ENCODE assay signal across 25 cellular contexts in genomic region chr5:1819458-1819857, GRCh38.
"Had no signal": no experiment of that assay in that cellular context is flagged by ENCODE, and none has a peak within 500 bp of the region (broad histone marks: within the 10 kb centered on the region; RNA-seq: fewer than 3 reads in every experiment).

No MANE protein-coding gene starts in this region.

- DNase-seq: activated CD4-positive, alpha-beta T cell treated with anti-CD3 and anti-CD28 coated beads for 48 hours; activated CD4-positive, alpha-beta T cell treated with anti-CD3 and anti-CD28 coated beads, Interleukin-2, amount 50 U/mL, for 48 hours; activated CD8-positive, alpha-beta memory T cell treated with anti-CD3 and anti-CD28 coated beads, Interleukin-2, amount 50 U/mL, for 48 hours; activated gamma-delta T cell treated with Interleukin-2 at 50 U/mL for 16 hours; activated naive CD4-positive, alpha-beta T cell treated with anti-CD3 and anti-CD28 coated beads, Interleukin-2, amount 50 U/mL, for 16 hours; activated naive CD8-positive, alpha-beta T cell treated with anti-CD3 and anti-CD28 coated beads, Interleukin-2, amount 50 U/mL, for 24 hours; central memory CD4-positive, alpha-beta T cell; left cardiac atrium; mammary epithelial cell; naive B cell; nephron progenitor cell; pancreas; psoas muscle; sigmoid colon; small intestine; stimulated activated CD4-positive, alpha-beta T cell treated with anti-CD3 and anti-CD28 coated beads, Interleukin-4, amount 100 ng/mL, for 4 hours; stimulated activated CD8-positive, alpha-beta memory T cell treated with anti-CD3 and anti-CD28 coated beads, Interleukin-4, amount 100 ng/mL, for 48 hours; stimulated activated naive CD4-positive, alpha-beta T cell treated with Interleukin-2 at 50 U/mL for 16 hours; T-helper 9 cell; WERI-Rb-1 had no signal

- FAIRE-seq: endothelial cell of umbilical vein, keratinocyte, pancreas, small intestine had no signal

- H3K9me3 Mint-ChIP-seq: activated naive CD8-positive, alpha-beta T cell treated with anti-CD3 and anti-CD28 coated beads, Interleukin-2, amount 50 U/mL, for 24 hours; nephron progenitor cell had no signal

- H3K27ac Mint-ChIP-seq: activated naive CD8-positive, alpha-beta T cell treated with anti-CD3 and anti-CD28 coated beads, Interleukin-2, amount 50 U/mL, for 24 hours; mesothelial cell of epicardium; nephron progenitor cell had no signal

- H3K4me3 Mint-ChIP-seq: activated naive CD8-positive, alpha-beta T cell treated with anti-CD3 and anti-CD28 coated beads, Interleukin-2, amount 50 U/mL, for 24 hours; mesothelial cell of epicardium; naive B cell; nephron progenitor cell had no signal

- ATAC-seq: activated CD4-positive, CD25-positive, alpha-beta regulatory T cell treated with anti-CD3 and anti-CD28 coated beads, Interleukin-2, amount 50 U/mL, for 24 hours; activated naive CD8-positive, alpha-beta T cell treated with anti-CD3 and anti-CD28 coated beads, Interleukin-2, amount 50 U/mL, for 24 hours; gastroesophageal sphincter; left cardiac atrium; pancreas; psoas muscle had no signal

- H3K4me1 Mint-ChIP-seq: activated naive CD8-positive, alpha-beta T cell treated with anti-CD3 and anti-CD28 coated beads, Interleukin-2, amount 50 U/mL, for 24 hours; mesothelial cell of epicardium; nephron progenitor cell had no signal

- H3K27me3 Mint-ChIP-seq: activated naive CD8-positive, alpha-beta T cell treated with anti-CD3 and anti-CD28 coated beads, Interleukin-2, amount 50 U/mL, for 24 hours; naive B cell had no signal
